In genomic region chr16:67919618-67920210, GRCh38 we compare ENCODE assay signal across 16 cellular contexts. TPM values are rescaled to one million over a fixed set of nuclear protein-coding genes. Genes with fewer than 3 reads are reported as not detected.
DNase-seq lines count a peak whose midpoint lies in the region; ATAC-seq and TF ChIP-seq lines count a peak whose summit lies in the region.
"Had no signal": no experiment of that assay in that cellular context is flagged by ENCODE, and none has a peak within 500 bp of the region (broad histone marks: within the 10 kb centered on the region; RNA-seq: fewer than 3 reads in every experiment).

No MANE protein-coding gene starts in this region.

- H3K18ac ChIP-seq in mesendoderm (ENCODE audit: low read length), result no peak overlapping the region

- CTCF ChIA-PET in activated naive CD4-positive, alpha-beta T cell treated with anti-CD3 and anti-CD28 coated beads for 36 hours (lab: Charles Lee), result interaction anchor here (1.6 to 4.7 kb wide), 3 partner anchors 9 to 103 kb away, joined by 6 to 25 read pairs (median 7); partner anchors contain the start of gene NRN1L
- CTCF ChIA-PET in activated naive CD4-positive, alpha-beta T cell treated with anti-CD3 and anti-CD28 coated beads, Interleukin-2, amount 10 ng/mL, durations not matched to agents 7 days and 5 days (lab: Charles Lee), result interaction anchor here (0.6 to 4.8 kb wide), 7 partner anchors 10 to 113 kb away, joined by 3 to 34 read pairs (median 3); partner anchors contain the start of gene TSNAXIP1

- H3K79me1 ChIP-seq in mesendoderm (ENCODE audit: low read length), result peaks cover 17% of the 10 kb centered on the region

- TF ChIP-seq CTCF in GM13977 (IDR thresholded peaks at IDR 0.05; ENCODE audit: extremely low read depth, insufficient read depth, missing control alignments), result peak; percentile 9
- peak; percentile 60 for TF ChIP-seq CTCF in WERI-Rb-1 (IDR thresholded peaks at IDR 0.05; ENCODE audit: low read depth, low read length)
- TF ChIP-seq CTCF in GM10266 (IDR thresholded peaks at IDR 0.05; ENCODE audit: control insufficient read depth, insufficient read depth, low read depth, missing control alignments), result no peak

- DNase-seq in activated naive CD4-positive, alpha-beta T cell treated with anti-CD3 and anti-CD28 coated beads for 36 hours, result peak; percentile 35
- no peak for DNase-seq in activated naive CD4-positive, alpha-beta T cell treated with anti-CD3 and anti-CD28 coated beads, Interleukin-2, amount 10 ng/mL, durations not matched to agents 7 days and 5 days
- DNase-seq in GM13977 (ENCODE audit: low spot score) (no peak), WERI-Rb-1 (no peak), mesendoderm (peak; percentile 66), GM10266 (ENCODE audit: extremely low spot score) (no peak)
- DNase-seq: activated CD4-positive, alpha-beta T cell treated with anti-CD3 and anti-CD28 coated beads, Interleukin-2, amount 50 U/mL, for 4 hours; activated effector memory CD4-positive, alpha-beta T cell treated with Interleukin-2 at 50 U/mL for 16 hours; glutamatergic neuron; mucosa of descending colon; NCI-H1436 treated with DMSO at 0.1 percent for 48 hours; NCI-H526 treated with DMSO at 0.1 percent for 48 hours; trophoblast cell had no signal

- peak overlapping the region; percentile 51 for H3K56ac ChIP-seq in mesendoderm (ENCODE audit: low read length)

- H3K4me1 ChIP-seq in mesendoderm (ENCODE audit: control insufficient read depth, low read depth, low read length), result peaks cover 19% of the 10 kb centered on the region

- H3K4me3 ChIP-seq in WERI-Rb-1 (ENCODE audit: low read depth, low read length) (no peak overlapping the region), mesendoderm (ENCODE audit: low read length) (no peak overlapping the region)
- H3K4me3 ChIP-seq: mucosa of descending colon had no signal

- no CpG with 5 or more reads among the region's 6 CpGs for WGBS in mesendoderm (ENCODE audit: extremely low coverage, insufficient coverage, low lambda C conversion rate)

- H2BK5ac ChIP-seq in mesendoderm (ENCODE audit: low read length), result peak overlapping the region; percentile 36

- H3K27ac ChIP-seq in WERI-Rb-1 (no peak overlapping the region), mesendoderm (ENCODE audit: low read depth, low read length) (no peak overlapping the region)

- in situ Hi-C loops in GM13977 (cut with MboI; ENCODE audit: low pct_unique_long_range_greater_than_20kb, low sequenced_read_pairs, unreplicated experiment), result loop anchor here (10.0 to 25.0 kb wide), 2 partner anchors 235 to 382 kb away; partner anchors contain the start of gene RIPOR1

- no peak overlapping the region for H3K4me3 Mint-ChIP-seq in activated naive CD4-positive, alpha-beta T cell treated with anti-CD3 and anti-CD28 coated beads for 36 hours
- H3K4me3 Mint-ChIP-seq in activated naive CD4-positive, alpha-beta T cell treated with anti-CD3 and anti-CD28 coated beads, Interleukin-2, amount 10 ng/mL, durations not matched to agents 7 days and 5 days, result no peak overlapping the region

- no peak overlapping the region for H2AK5ac ChIP-seq in mesendoderm (ENCODE audit: low read length)

- H2BK120ac ChIP-seq in mesendoderm (ENCODE audit: low read depth, low read length), result no peak overlapping the region

- intact Hi-C loops in activated naive CD4-positive, alpha-beta T cell treated with anti-CD3 and anti-CD28 coated beads for 36 hours (cut with micrococcal nuclease), result loop anchor here (1.0 to 5.0 kb wide), 5 partner anchors 37 to 357 kb away; partner anchors contain the start of genes CTCF and THAP11

- H3K27ac Mint-ChIP-seq in activated naive CD4-positive, alpha-beta T cell treated with anti-CD3 and anti-CD28 coated beads for 36 hours, result no peak overlapping the region
- no peak overlapping the region for H3K27ac Mint-ChIP-seq in activated naive CD4-positive, alpha-beta T cell treated with anti-CD3 and anti-CD28 coated beads, Interleukin-2, amount 10 ng/mL, durations not matched to agents 7 days and 5 days

- no peak overlapping the region for H2BK15ac ChIP-seq in mesendoderm (replicated peaks; ENCODE audit: low read depth)

- no peak overlapping the region for H4K8ac ChIP-seq in mesendoderm (ENCODE audit: low read depth, low read length)

- H3K4ac ChIP-seq in mesendoderm (ENCODE audit: low read depth, low read length), result no peak overlapping the region

- H3K9me3 Mint-ChIP-seq in activated naive CD4-positive, alpha-beta T cell treated with anti-CD3 and anti-CD28 coated beads for 36 hours, result no peaks in the 10 kb centered on the region
- no peaks in the 10 kb centered on the region for H3K9me3 Mint-ChIP-seq in activated naive CD4-positive, alpha-beta T cell treated with anti-CD3 and anti-CD28 coated beads, Interleukin-2, amount 10 ng/mL, durations not matched to agents 7 days and 5 days

- H3K36me3 ChIP-seq in WERI-Rb-1 (peaks cover 3% of the 10 kb centered on the region; the same call in 1 of the 2 replicates), mesendoderm (ENCODE audit: control insufficient read depth, insufficient read depth, low read length) (no peaks in the 10 kb centered on the region)

- no peak overlapping the region for H3K4me2 ChIP-seq in mesendoderm (ENCODE audit: low read length)

- H3K9ac ChIP-seq in mesendoderm (ENCODE audit: low read length), result peak overlapping the region; percentile 23

- H4K5ac ChIP-seq in mesendoderm (ENCODE audit: low read length), result no peak overlapping the region

- H3K9me3 ChIP-seq in WERI-Rb-1 (ENCODE audit: severe bottlenecking), result no peaks in the 10 kb centered on the region
- H3K9me3 ChIP-seq: mucosa of descending colon had no signal

- no peaks in the 10 kb centered on the region for H3K27me3 Mint-ChIP-seq in activated naive CD4-positive, alpha-beta T cell treated with anti-CD3 and anti-CD28 coated beads for 36 hours (ENCODE audit: low read depth)
- no peaks in the 10 kb centered on the region for H3K27me3 Mint-ChIP-seq in activated naive CD4-positive, alpha-beta T cell treated with anti-CD3 and anti-CD28 coated beads, Interleukin-2, amount 10 ng/mL, durations not matched to agents 7 days and 5 days

- peaks cover 38% of the 10 kb centered on the region for H3K4me1 Mint-ChIP-seq in activated naive CD4-positive, alpha-beta T cell treated with anti-CD3 and anti-CD28 coated beads for 36 hours (ENCODE audit: low read depth)
- peaks cover 14% of the 10 kb centered on the region for H3K4me1 Mint-ChIP-seq in activated naive CD4-positive, alpha-beta T cell treated with anti-CD3 and anti-CD28 coated beads, Interleukin-2, amount 10 ng/mL, durations not matched to agents 7 days and 5 days

- H3K27me3 ChIP-seq in WERI-Rb-1 (ENCODE audit: insufficient read depth, low read depth, severe bottlenecking) (no peaks in the 10 kb centered on the region), mesendoderm (ENCODE audit: insufficient read depth, low read length, poor library complexity) (no peaks in the 10 kb centered on the region)

- peak overlapping the region; percentile 15 for H3K23ac ChIP-seq in mesendoderm (ENCODE audit: low read length)

- no peak for ATAC-seq in HG02798 (IDR thresholded peaks at IDR 0.05; ENCODE audit: poor library complexity, unreplicated experiment)
- ATAC-seq in HG03196 (IDR thresholded peaks at IDR 0.05; ENCODE audit: unreplicated experiment), result no peak
- ATAC-seq: mucosa of descending colon had no signal

- peaks cover 2% of the 10 kb centered on the region for H3K36me3 Mint-ChIP-seq in activated naive CD4-positive, alpha-beta T cell treated with anti-CD3 and anti-CD28 coated beads for 36 hours (ENCODE audit: low read depth)
- H3K36me3 Mint-ChIP-seq in activated naive CD4-positive, alpha-beta T cell treated with anti-CD3 and anti-CD28 coated beads, Interleukin-2, amount 10 ng/mL, durations not matched to agents 7 days and 5 days, result no peaks in the 10 kb centered on the region

- H3K79me2 ChIP-seq in mesendoderm (ENCODE audit: control insufficient read depth, insufficient read depth, low read length), result peaks cover 7% of the 10 kb centered on the region

RNA-seq across cellular contexts. Expression of gene CTRL, which starts 11.9 kb away (rescaled TPM):
- total RNA-seq in activated naive CD4-positive, alpha-beta T cell treated with anti-CD3 and anti-CD28 coated beads for 36 hours, result 1 to 10 TPM; 1.5 to 1.8 TPM
- polyA plus RNA-seq in mesendoderm (2013, experiment 1 of 2), result 1.9 TPM
- 1.7 TPM for polyA plus RNA-seq in mesendoderm (2013, experiment 2 of 2)
- total RNA-seq: kidney epithelial cell had no signal

RNA-seq across cellular contexts. Expression of gene PSMB10, which starts 16.9 kb away (rescaled TPM):
- 100 to 1,000 TPM; 138 to 147 TPM for total RNA-seq in activated naive CD4-positive, alpha-beta T cell treated with anti-CD3 and anti-CD28 coated beads for 36 hours
- 60.4 TPM for polyA plus RNA-seq in mesendoderm (2013, experiment 1 of 2)
- 58.4 TPM for polyA plus RNA-seq in mesendoderm (2013, experiment 2 of 2)

RNA-seq across cellular contexts. Expression of gene LCAT, which starts 24.2 kb away (rescaled TPM):
- total RNA-seq in activated naive CD4-positive, alpha-beta T cell treated with anti-CD3 and anti-CD28 coated beads for 36 hours, result 10 to 100 TPM in 1 of 2 experiments, 1 to 10 TPM in 1; 9.1 to 10.0 TPM
- 8.5 TPM for polyA plus RNA-seq in mesendoderm (2013, experiment 1 of 2)
- polyA plus RNA-seq in mesendoderm (2013, experiment 2 of 2), result 7.3 TPM

RNA-seq across cellular contexts. Expression of gene PSKH1, which starts 26.7 kb away (rescaled TPM):
- total RNA-seq in activated naive CD4-positive, alpha-beta T cell treated with anti-CD3 and anti-CD28 coated beads for 36 hours, result 1 to 10 TPM; 7.1 to 8.0 TPM
- polyA plus RNA-seq in mesendoderm (2013, experiment 1 of 2), result 22.4 TPM
- polyA plus RNA-seq in mesendoderm (2013, experiment 2 of 2), result 20.5 TPM

RNA-seq across cellular contexts. Expression of gene NRN1L, which starts 35.0 kb away (rescaled TPM):
- total RNA-seq in activated naive CD4-positive, alpha-beta T cell treated with anti-CD3 and anti-CD28 coated beads for 36 hours, result not detected
- 10.2 TPM for polyA plus RNA-seq in mesendoderm (2013, experiment 1 of 2)
- 10.3 TPM for polyA plus RNA-seq in mesendoderm (2013, experiment 2 of 2)

Comparison
In these comparisons a context has a peak if more than half of its experiments do, and no peak if none do; other contexts are left out.
1. DNase-seq: peak in activated naive CD4-positive, alpha-beta T cell treated with anti-CD3 and anti-CD28 coated beads for 36 hours (single experiment) and mesendoderm (single experiment); none in activated naive CD4-positive, alpha-beta T cell treated with anti-CD3 and anti-CD28 coated beads, Interleukin-2, amount 10 ng/mL, durations not matched to agents 7 days and 5 days (single experiment), GM13977 (single experiment), WERI-Rb-1 (single experiment) and GM10266 (single experiment).